Comparison of ENCODE assay signal across 27 cellular contexts in genomic region chr4:126807132-126807531, GRCh38.
DNase-seq lines count a peak whose midpoint lies in the region; ATAC-seq, FAIRE-seq and TF ChIP-seq lines count a peak whose summit lies in the region.
"Had no signal": no experiment of that assay in that cellular context is flagged by ENCODE, and none has a peak within 500 bp of the region (broad histone marks: within the 10 kb centered on the region; RNA-seq: fewer than 3 reads in every experiment).

No MANE protein-coding gene starts in this region.

- ATAC-seq in GM23338 (no peak), WTC11 (peak; percentile 57), foreskin keratinocyte (peak; percentile 70), HG02588 (IDR thresholded peaks at IDR 0.05; ENCODE audit: unreplicated experiment) (no peak), HG03159 (IDR thresholded peaks at IDR 0.05; ENCODE audit: unreplicated experiment) (no peak)
- ATAC-seq: effector memory CD8-positive, alpha-beta T cell; natural killer cell treated with Interleukin-12 subunit alpha and Interleukin-12 subunit beta and Interleukin-15 and Interleukin-18, amount 100 ng/mL, for 72 hours; SK-N-SH treated with all-trans-retinoic acid at 6 μM for 48 hours; upper lobe of right lung had no signal

- no peaks in the 10 kb centered on the region for H3K27me3 Mint-ChIP-seq in GM23338 (ENCODE audit: insufficient read depth, low read depth, poor library complexity)
- H3K27me3 Mint-ChIP-seq in WTC11 (ENCODE audit: low read depth), result no peaks in the 10 kb centered on the region
- H3K27me3 Mint-ChIP-seq: activated B cell treated with CpG ODN at 0.5 μM for 24 hours; activated naive CD8-positive, alpha-beta T cell treated with anti-CD3 and anti-CD28 coated beads, Interleukin-2, amount 10 ng/mL, durations not matched to agents 7 days and 5 days; effector memory CD8-positive, alpha-beta T cell; natural killer cell treated with Interleukin-12 subunit alpha and Interleukin-12 subunit beta and Interleukin-15 and Interleukin-18, amount 100 ng/mL, for 72 hours had no signal

- FAIRE-seq in D721Med (lab: Jason Lieb, UNC), result no peak
- FAIRE-seq: GM18507 had no signal

- no peak overlapping the region for H3K27ac Mint-ChIP-seq in GM23338
- peak overlapping the region; percentile 61; the same call in 1 of the 2 replicates for H3K27ac Mint-ChIP-seq in WTC11
- H3K27ac Mint-ChIP-seq: activated B cell treated with CpG ODN at 0.5 μM for 24 hours; activated naive CD8-positive, alpha-beta T cell treated with anti-CD3 and anti-CD28 coated beads, Interleukin-2, amount 10 ng/mL, durations not matched to agents 7 days and 5 days; effector memory CD8-positive, alpha-beta T cell; natural killer cell treated with Interleukin-12 subunit alpha and Interleukin-12 subunit beta and Interleukin-15 and Interleukin-18, amount 100 ng/mL, for 72 hours; T-helper 2 cell treated with Interferon-gamma antibody and Interleukin-4, amounts not matched to agents 5 μg/mL and 100 μg/mL, for 36 hours had no signal

- H3K27me3 ChIP-seq in GM23338 (ENCODE audit: insufficient read depth) (no peaks in the 10 kb centered on the region), foreskin keratinocyte (no peaks in the 10 kb centered on the region)
- H3K27me3 ChIP-seq: BLaER1, sigmoid colon, upper lobe of right lung had no signal

- H3K36me3 ChIP-seq in GM23338 (ENCODE audit: insufficient read depth), result no peaks in the 10 kb centered on the region
- H3K36me3 ChIP-seq: BLaER1, esophagus squamous epithelium, sigmoid colon, upper lobe of right lung had no signal

- no peak overlapping the region for H3K4me3 Mint-ChIP-seq in GM23338
- no peak overlapping the region for H3K4me3 Mint-ChIP-seq in WTC11
- H3K4me3 Mint-ChIP-seq: activated B cell treated with CpG ODN at 0.5 μM for 24 hours; activated naive CD8-positive, alpha-beta T cell treated with anti-CD3 and anti-CD28 coated beads, Interleukin-2, amount 10 ng/mL, durations not matched to agents 7 days and 5 days; effector memory CD8-positive, alpha-beta T cell; natural killer cell treated with Interleukin-12 subunit alpha and Interleukin-12 subunit beta and Interleukin-15 and Interleukin-18, amount 100 ng/mL, for 72 hours; T-helper 2 cell treated with Interferon-gamma antibody and Interleukin-4, amounts not matched to agents 5 μg/mL and 100 μg/mL, for 36 hours had no signal

- H3K4me1 ChIP-seq in GM23338 (ENCODE audit: insufficient read depth), result no peaks in the 10 kb centered on the region
- H3K4me1 ChIP-seq in foreskin keratinocyte, result no peaks in the 10 kb centered on the region
- H3K4me1 ChIP-seq: BLaER1, esophagus squamous epithelium, parathyroid adenoma, sigmoid colon, upper lobe of right lung had no signal

- no peaks in the 10 kb centered on the region; the same call in 2 of the 3 replicates for H3K4me1 Mint-ChIP-seq in GM23338
- peaks cover 7% of the 10 kb centered on the region for H3K4me1 Mint-ChIP-seq in WTC11
- H3K4me1 Mint-ChIP-seq: activated B cell treated with CpG ODN at 0.5 μM for 24 hours; activated naive CD8-positive, alpha-beta T cell treated with anti-CD3 and anti-CD28 coated beads, Interleukin-2, amount 10 ng/mL, durations not matched to agents 7 days and 5 days had no signal

- H2AFZ ChIP-seq in GM23338, result peak overlapping the region; percentile 33; the same call in 1 of the 2 replicates
- H2AFZ ChIP-seq: parathyroid adenoma had no signal

- no peak overlapping the region for H3K4me2 ChIP-seq in GM23338
- H3K4me2 ChIP-seq: BLaER1 had no signal

- no peaks in the 10 kb centered on the region for H3F3A ChIP-seq in GM23338 (replicated peaks; ENCODE audit: low read depth)

- no peaks in the 10 kb centered on the region for H3K9me2 ChIP-seq in GM23338 (ENCODE audit: insufficient read depth)

- TF ChIP-seq CTCF in GM23338 (conservative IDR thresholded peaks at IDR 0.05; ENCODE audit: low read depth in 2 of 2) (no peak), WTC11 (IDR thresholded peaks at IDR 0.05) (no peak), foreskin keratinocyte (conservative IDR thresholded peaks at IDR 0.05) (no peak), D721Med (IDR thresholded peaks at IDR 0.05; ENCODE audit: insufficient read depth, missing control alignments) (no peak), coronary artery (IDR thresholded peaks at IDR 0.05) (no peak)

- H3K9me3 Mint-ChIP-seq in GM23338 (no peaks in the 10 kb centered on the region), WTC11 (no peaks in the 10 kb centered on the region)

- POLR2A ChIA-PET in WTC11 (lab: Charles Lee), result no interaction called here

- H3K4me3 ChIP-seq in GM23338 (no peak overlapping the region), coronary artery (no peak overlapping the region)
- H3K4me3 ChIP-seq: BLaER1, esophagus squamous epithelium, sigmoid colon, upper lobe of right lung had no signal

- H3K27ac ChIP-seq in GM23338 (ENCODE audit: low read depth) (no peak overlapping the region), foreskin keratinocyte (no peak overlapping the region), coronary artery (no peak overlapping the region)
- H3K27ac ChIP-seq: BLaER1, esophagus squamous epithelium, parathyroid adenoma, sigmoid colon, upper lobe of right lung had no signal

- H4K20me1 ChIP-seq in GM23338 (replicated peaks; ENCODE audit: insufficient read depth), result no peaks in the 10 kb centered on the region
- H4K20me1 ChIP-seq: BLaER1 had no signal

- DNase-seq in AG08395 (ENCODE audit: low spot score) (peak; percentile 38), GM23338 (ENCODE audit: low spot score) (no peak), WTC11 (ENCODE audit: low spot score) (no peak), foreskin keratinocyte (peak in 1 of 2 donors; percentile 59), D721Med (ENCODE audit: insufficient read length, low spot score) (no peak), coronary artery (ENCODE audit: low spot score) (no peak)
- DNase-seq: activated B cell treated with CpG ODN at 0.5 μM for 24 hours; activated CD4-positive, alpha-beta T cell treated with anti-CD3 and anti-CD28 coated beads, Interleukin-2, amount 50 U/mL, for 48 hours; activated naive CD8-positive, alpha-beta T cell treated with anti-CD3 and anti-CD28 coated beads, Interleukin-2, amount 10 ng/mL, durations not matched to agents 7 days and 5 days; effector memory CD8-positive, alpha-beta T cell; esophagus squamous epithelium; HCEC 1CT; Kasumi-1; midbrain; NCI-H1105; NCI-H2029 treated with DMSO at 0.1 percent for 48 hours; RPMI8226; sigmoid colon; upper lobe of right lung had no signal

- CTCF ChIA-PET in WTC11 (lab: Charles Lee), result no interaction called here

- H3K36me3 Mint-ChIP-seq in GM23338 (ENCODE audit: low read depth), result no peaks in the 10 kb centered on the region
- no peaks in the 10 kb centered on the region for H3K36me3 Mint-ChIP-seq in WTC11
- H3K36me3 Mint-ChIP-seq: activated naive CD8-positive, alpha-beta T cell treated with anti-CD3 and anti-CD28 coated beads, Interleukin-2, amount 10 ng/mL, durations not matched to agents 7 days and 5 days; natural killer cell treated with Interleukin-12 subunit alpha and Interleukin-12 subunit beta and Interleukin-15 and Interleukin-18, amount 100 ng/mL, for 72 hours had no signal

- no peaks in the 10 kb centered on the region for H3K79me2 ChIP-seq in GM23338 (replicated peaks; ENCODE audit: insufficient read depth)
- H3K79me2 ChIP-seq: parathyroid adenoma had no signal

TF ChIP-seq in GM23338, 12 proteins besides CTCF, POLR2A, EP300 and RAD21 (continues in another document):
- no peak for TF ChIP-seq EZH2 (IDR thresholded peaks at IDR 0.05; ENCODE audit: low read depth, unreplicated experiment)
- TF ChIP-seq STAT1 (IDR thresholded peaks at IDR 0.05; ENCODE audit: unreplicated experiment), result no peak
- TF ChIP-seq ETS1 (IDR thresholded peaks at IDR 0.05), result no peak
- no peak for TF ChIP-seq JUNB (IDR thresholded peaks at IDR 0.05; ENCODE audit: unreplicated experiment)
- no peak for TF ChIP-seq CREB1 (CRISPR knock-in tag; IDR thresholded peaks at IDR 0.05; ENCODE audit: low read depth)
- no peak for TF ChIP-seq EZH2phosphoT487 (IDR thresholded peaks at IDR 0.05; ENCODE audit: unreplicated experiment)
- no peak for TF ChIP-seq POLR2AphosphoS5 (IDR thresholded peaks at IDR 0.05; ENCODE audit: low read depth)
- TF ChIP-seq NANOG (IDR thresholded peaks at IDR 0.05; ENCODE audit: borderline replicate concordance), result no peak
- no peak for TF ChIP-seq ZNF331 (CRISPR knock-in tag; IDR thresholded peaks at IDR 0.05; ENCODE audit: low read depth)

TF ChIP-seq in WTC11, 78 proteins besides CTCF, POLR2A, EP300 and RAD21 (continues in another document):
- TF ChIP-seq AR (CRISPR knock-in tag; IDR thresholded peaks at IDR 0.05) (no peak), ZNF317 (CRISPR knock-in tag; IDR thresholded peaks at IDR 0.05; ENCODE audit: borderline replicate concordance, low read depth) (no peak), ZMAT4 (CRISPR knock-in tag; IDR thresholded peaks at IDR 0.05) (no peak), ZNF219 (CRISPR knock-in tag; IDR thresholded peaks at IDR 0.05; ENCODE audit: borderline replicate concordance) (no peak)

Comparison
In these comparisons a context has a peak if more than half of its experiments do, and no peak if none do; other contexts are left out.
1. ATAC-seq: peak in WTC11 (single experiment) and foreskin keratinocyte (single experiment); none in GM23338 (single experiment), HG02588 (single experiment) and HG03159 (single experiment).